Comparison of ENCODE assay signal across 7 cellular contexts in genomic region chr14:31204593-31205534, GRCh38. TPM values are rescaled to one million over a fixed set of nuclear protein-coding genes. Genes with fewer than 3 reads are reported as not detected.
DNase-seq lines count a peak whose midpoint lies in the region; ATAC-seq and TF ChIP-seq lines count a peak whose summit lies in the region.

No MANE protein-coding gene starts in this region.

- H3K9ac ChIP-seq in skeletal muscle tissue (ENCODE audit: low read depth in 1 of 3, low read length in 3 of 3) = peak overlapping the region in 1 of 3 donors; percentile 93

- DNase-seq in fibroblast of villous mesenchyme (ENCODE audit: low read depth) (no peak), NOMO-1 treated with dmso at 0.1 percent for 144 hours (lab: John Stamatoyannopoulos, UW; ENCODE audit: unreplicated experiment) (no peak), GM10266 (ENCODE audit: extremely low spot score) (no peak)

- POLR2A ChIA-PET in HEK293 (lab: Yijun Ruan, JAX) = no interaction called here

- H3K4me1 ChIP-seq in HEK293 (ENCODE audit: control insufficient read depth, insufficient read depth, low read length) (peaks cover 7% of the 10 kb centered on the region; the same call in 1 of the 2 replicates), skeletal muscle tissue (ENCODE audit: control insufficient read depth in 3 of 3, insufficient read depth in 3 of 3, low read length in 3 of 3) (peaks cover 4 to 25% (median 8%) of the 10 kb centered on the region in 3 donors)

- H3K9me3 ChIP-seq in HEK293 (ENCODE audit: control insufficient read depth, insufficient read depth, low read depth, low read length) (no peaks in the 10 kb centered on the region), skeletal muscle tissue (ENCODE audit: control insufficient read depth in 3 of 3, low read length in 3 of 3) (no peaks in the 10 kb centered on the region)

- H3K4me3 ChIP-seq in HEK293 (ENCODE audit: low read depth, low read length) (peak overlapping the region; percentile 93), WI38 (ENCODE audit: low read depth, low read length) (peak overlapping the region; percentile 90), fibroblast of villous mesenchyme (ENCODE audit: low read depth, low read length) (peak overlapping the region; percentile 85), skeletal muscle tissue (ENCODE audit: low read length in 3 of 3) (peak overlapping the region in 2 of 3 donors; percentile 76 to 80)

- CTCF ChIA-PET in HEK293 (lab: Yijun Ruan, JAX) = interaction anchor here (0.6 to 4.1 kb wide), 5 partner anchors 10 to 914 kb away, joined by 3 to 16 read pairs (median 4); no protein-coding TSS in a partner anchor

- H3K27ac ChIP-seq in HEK293 (ENCODE audit: extremely low read depth, low read depth, low read length) (no peak overlapping the region), skeletal muscle tissue (ENCODE audit: low read depth, low read length) (peak overlapping the region; percentile 4)

- no peak for ATAC-seq in HG03442 (IDR thresholded peaks at IDR 0.05; ENCODE audit: unreplicated experiment)

- peaks cover 21 to 28% of the 10 kb centered on the region in 2 experiments for H3K36me3 ChIP-seq in HEK293 (ENCODE audit: control insufficient read depth in 2 of 2, insufficient read depth in 1 of 2, low read length in 2 of 2)
- peaks cover 0 to 5% (median 0%) of the 10 kb centered on the region in 3 donors for H3K36me3 ChIP-seq in skeletal muscle tissue (ENCODE audit: control insufficient read depth in 3 of 3, insufficient read depth in 3 of 3, low read length in 3 of 3)

- H3K27me3 ChIP-seq in skeletal muscle tissue (ENCODE audit: control insufficient read depth in 3 of 3, insufficient read depth in 3 of 3, low read length in 3 of 3) = no peaks in the 10 kb centered on the region

- TF ChIP-seq CTCF in HEK293 (tag by site-specific recombination; IDR thresholded peaks at IDR 0.05) = no peak
- no peak for TF ChIP-seq CTCF in WI38 (IDR thresholded peaks at IDR 0.05; ENCODE audit: low read depth, low read length)
- no peak for TF ChIP-seq CTCF in fibroblast of villous mesenchyme (IDR thresholded peaks at IDR 0.05; ENCODE audit: insufficient read depth, low read depth, low read length)
- TF ChIP-seq CTCF in GM10266 (IDR thresholded peaks at IDR 0.05; ENCODE audit: control insufficient read depth, insufficient read depth, low read depth, missing control alignments) = no peak

TF ChIP-seq in HEK293, 187 proteins besides CTCF, POLR2A, EP300 and RAD21:
- TF ChIP-seq, protein P1, sequence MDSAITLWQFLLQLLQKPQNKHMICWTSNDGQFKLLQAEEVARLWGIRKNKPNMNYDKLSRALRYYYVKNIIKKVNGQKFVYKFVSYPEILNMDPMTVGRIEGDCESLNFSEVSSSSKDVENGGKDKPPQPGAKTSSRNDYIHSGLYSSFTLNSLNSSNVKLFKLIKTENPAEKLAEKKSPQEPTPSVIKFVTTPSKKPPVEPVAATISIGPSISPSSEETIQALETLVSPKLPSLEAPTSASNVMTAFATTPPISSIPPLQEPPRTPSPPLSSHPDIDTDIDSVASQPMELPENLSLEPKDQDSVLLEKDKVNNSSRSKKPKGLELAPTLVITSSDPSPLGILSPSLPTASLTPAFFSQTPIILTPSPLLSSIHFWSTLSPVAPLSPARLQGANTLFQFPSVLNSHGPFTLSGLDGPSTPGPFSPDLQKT (IDR thresholded peaks at IDR 0.05; ENCODE audit: borderline replicate concordance, low read depth, low read length) = no peak
- TF ChIP-seq REPIN1 (tag by site-specific recombination; IDR thresholded peaks at IDR 0.05; ENCODE audit: low read depth) = no peak
- TF ChIP-seq, protein P2, sequence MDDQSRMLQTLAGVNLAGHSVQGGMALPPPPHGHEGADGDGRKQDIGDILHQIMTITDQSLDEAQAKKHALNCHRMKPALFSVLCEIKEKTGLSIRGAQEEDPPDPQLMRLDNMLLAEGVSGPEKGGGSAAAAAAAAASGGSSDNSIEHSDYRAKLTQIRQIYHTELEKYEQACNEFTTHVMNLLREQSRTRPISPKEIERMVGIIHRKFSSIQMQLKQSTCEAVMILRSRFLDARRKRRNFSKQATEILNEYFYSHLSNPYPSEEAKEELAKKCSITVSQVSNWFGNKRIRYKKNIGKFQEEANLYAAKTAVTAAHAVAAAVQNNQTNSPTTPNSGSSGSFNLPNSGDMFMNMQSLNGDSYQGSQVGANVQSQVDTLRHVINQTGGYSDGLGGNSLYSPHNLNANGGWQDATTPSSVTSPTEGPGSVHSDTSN (CRISPR knock-in tag; IDR thresholded peaks at IDR 0.05) = no peak
- TF ChIP-seq, protein P3, sequence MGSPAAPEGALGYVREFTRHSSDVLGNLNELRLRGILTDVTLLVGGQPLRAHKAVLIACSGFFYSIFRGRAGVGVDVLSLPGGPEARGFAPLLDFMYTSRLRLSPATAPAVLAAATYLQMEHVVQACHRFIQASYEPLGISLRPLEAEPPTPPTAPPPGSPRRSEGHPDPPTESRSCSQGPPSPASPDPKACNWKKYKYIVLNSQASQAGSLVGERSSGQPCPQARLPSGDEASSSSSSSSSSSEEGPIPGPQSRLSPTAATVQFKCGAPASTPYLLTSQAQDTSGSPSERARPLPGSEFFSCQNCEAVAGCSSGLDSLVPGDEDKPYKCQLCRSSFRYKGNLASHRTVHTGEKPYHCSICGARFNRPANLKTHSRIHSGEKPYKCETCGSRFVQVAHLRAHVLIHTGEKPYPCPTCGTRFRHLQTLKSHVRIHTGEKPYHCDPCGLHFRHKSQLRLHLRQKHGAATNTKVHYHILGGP (tag by site-specific recombination; IDR thresholded peaks at IDR 0.05) = no peak
- TF ChIP-seq, protein P4, sequence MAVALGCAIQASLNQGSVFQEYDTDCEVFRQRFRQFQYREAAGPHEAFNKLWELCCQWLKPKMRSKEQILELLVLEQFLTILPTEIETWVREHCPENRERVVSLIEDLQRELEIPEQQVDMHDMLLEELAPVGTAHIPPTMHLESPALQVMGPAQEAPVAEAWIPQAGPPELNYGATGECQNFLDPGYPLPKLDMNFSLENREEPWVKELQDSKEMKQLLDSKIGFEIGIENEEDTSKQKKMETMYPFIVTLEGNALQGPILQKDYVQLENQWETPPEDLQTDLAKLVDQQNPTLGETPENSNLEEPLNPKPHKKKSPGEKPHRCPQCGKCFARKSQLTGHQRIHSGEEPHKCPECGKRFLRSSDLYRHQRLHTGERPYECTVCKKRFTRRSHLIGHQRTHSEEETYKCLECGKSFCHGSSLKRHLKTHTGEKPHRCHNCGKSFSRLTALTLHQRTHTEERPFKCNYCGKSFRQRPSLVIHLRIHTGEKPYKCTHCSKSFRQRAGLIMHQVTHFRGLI (tag by site-specific recombination; IDR thresholded peaks at IDR 0.05) = no peak
- TF ChIP-seq ZNF324 (tag by site-specific recombination; IDR thresholded peaks at IDR 0.05) = no peak
- no peak for TF ChIP-seq ZNF843 (tag by site-specific recombination; IDR thresholded peaks at IDR 0.05)
- no peak for TF ChIP-seq ZNF341 (tag by site-specific recombination; IDR thresholded peaks at IDR 0.05; ENCODE audit: low read depth)
- TF ChIP-seq ZNF146 (tag by site-specific recombination; IDR thresholded peaks at IDR 0.05) = no peak
- no peak for TF ChIP-seq SALL2 (tag by site-specific recombination; IDR thresholded peaks at IDR 0.05; ENCODE audit: borderline replicate concordance)
- no peak for TF ChIP-seq ZNF677 (tag by site-specific recombination; IDR thresholded peaks at IDR 0.05)

RNA-seq across cellular contexts. Expression of gene HECTD1, which starts 2.7 kb away (rescaled TPM):
- total RNA-seq in fibroblast of villous mesenchyme (192 and 283 TPM in 2 replicates), skeletal muscle tissue (234 TPM)
